In the genomic region with DNA sequence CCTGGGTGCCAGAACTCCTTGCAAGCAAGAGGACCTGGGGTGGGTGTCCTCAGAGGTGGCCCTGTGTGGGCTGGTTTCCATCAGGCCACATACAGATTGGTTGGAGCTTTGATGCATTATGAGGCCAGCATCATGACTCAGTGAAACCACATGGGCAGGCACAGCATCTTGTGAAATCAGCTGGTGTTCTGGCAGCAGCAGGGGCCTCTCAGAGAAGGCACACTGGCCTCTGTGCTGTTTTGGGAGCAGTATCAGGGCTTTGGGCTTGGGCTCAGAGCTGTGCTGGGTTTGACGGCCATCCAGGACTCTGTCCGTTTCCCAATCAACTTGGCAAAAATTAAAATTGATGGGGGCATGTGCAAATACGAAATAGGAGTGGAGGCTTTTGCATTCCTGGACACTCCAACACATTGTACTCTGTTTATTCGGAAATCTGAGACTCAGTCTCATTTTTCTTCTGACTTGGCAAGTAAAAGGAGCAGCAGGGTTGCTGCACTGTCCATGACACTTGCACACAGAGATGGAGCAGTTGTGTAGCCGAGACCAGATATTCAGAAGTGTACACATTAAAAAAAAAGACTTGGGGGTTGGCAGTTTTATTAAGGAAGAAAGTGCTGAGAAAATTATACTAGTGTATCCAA, we compare ENCODE assay signal across 11 cellular contexts.
A peak's percentile ranks its signal among the peaks of the same experiment; 100 is the strongest.
DNase-seq lines count a peak whose midpoint lies in the region; ATAC-seq and TF ChIP-seq lines count a peak whose summit lies in the region.
"Had no signal": no experiment of that assay in that cellular context is flagged by ENCODE, and none has a peak within 500 bp of the region (broad histone marks: within the 10 kb centered on the region; RNA-seq: fewer than 3 reads in every experiment).

No MANE protein-coding gene starts in this region.

- no peaks in the 10 kb centered on the region for H3K36me3 Mint-ChIP-seq in progenitor cell of endocrine pancreas (ENCODE audit: insufficient read depth)

- peaks cover 4% of the 10 kb centered on the region for H3K9me3 Mint-ChIP-seq in progenitor cell of endocrine pancreas (ENCODE audit: low read depth)
- H3K9me3 Mint-ChIP-seq: activated T-helper 2 cell treated with anti-CD3 and anti-CD28 coated beads, Interferon-gamma antibody, Interleukin-2, Interleukin-4, amounts not matched to agents 10 μg/mL and 5 μg/mL and 100 μg/mL, durations not matched to agents 14 hours and 24 hours and 36 hours had no signal

- in situ Hi-C loops in astrocyte of the cerebellum (cut with HindIII; ENCODE audit: low sequenced_read_pairs): no loop called here

- no peaks in the 10 kb centered on the region for H3K27me3 ChIP-seq in right atrium auricular region
- no peaks in the 10 kb centered on the region for H3K27me3 ChIP-seq in stomach smooth muscle (ENCODE audit: control insufficient read depth in 1 of 2, insufficient read depth in 2 of 2, low read length in 2 of 2)

- H3K9me3 ChIP-seq in right atrium auricular region: no peaks in the 10 kb centered on the region
- H3K9me3 ChIP-seq in stomach smooth muscle (ENCODE audit: control insufficient read depth in 2 of 2, low read length in 2 of 2): peaks cover 0 to 3% of the 10 kb centered on the region in 2 donors

- H3K4me1 Mint-ChIP-seq in progenitor cell of endocrine pancreas (ENCODE audit: low read depth): peaks cover 5% of the 10 kb centered on the region

- no peak for TF ChIP-seq CTCF in astrocyte of the cerebellum (IDR thresholded peaks at IDR 0.05; ENCODE audit: low read depth, low read length, missing control alignments)
- no peak for TF ChIP-seq CTCF in right atrium auricular region (IDR thresholded peaks at IDR 0.05)
- TF ChIP-seq CTCF in progenitor cell of endocrine pancreas (IDR thresholded peaks at IDR 0.05; ENCODE audit: unreplicated experiment): no peak

- H3K4me1 ChIP-seq in right atrium auricular region: peaks cover 0 to 8% of the 10 kb centered on the region in 2 donors
- H3K4me1 ChIP-seq in stomach smooth muscle (ENCODE audit: control insufficient read depth, insufficient read depth, low read length): peaks cover 11% of the 10 kb centered on the region

- ATAC-seq in HG03097 (IDR thresholded peaks at IDR 0.05; ENCODE audit: low FRiP score, unreplicated experiment): no peak

- H3K4me3 ChIP-seq in astrocyte of the cerebellum (ENCODE audit: low read depth, low read length) (no peak overlapping the region), right atrium auricular region (no peak overlapping the region), stomach smooth muscle (ENCODE audit: low read length in 2 of 2) (peak overlapping the region in 1 of 2 donors; percentile 3)
- H3K4me3 ChIP-seq: SK-N-MC had no signal

- H3K27me3 Mint-ChIP-seq in progenitor cell of endocrine pancreas: no peaks in the 10 kb centered on the region

- peak overlapping the region in 1 of 2 donors; percentile 10 for H3K27ac ChIP-seq in right atrium auricular region
- peak overlapping the region; percentile 18 for H3K27ac ChIP-seq in stomach smooth muscle (ENCODE audit: low read length)
- H3K27ac ChIP-seq: SK-N-MC had no signal

- H3K9ac ChIP-seq in stomach smooth muscle (ENCODE audit: low read length in 2 of 2): no peak overlapping the region

- no peaks in the 10 kb centered on the region for H3K36me3 ChIP-seq in right atrium auricular region
- H3K36me3 ChIP-seq in stomach smooth muscle (ENCODE audit: control insufficient read depth in 2 of 2, insufficient read depth in 2 of 2, low read length in 2 of 2): no peaks in the 10 kb centered on the region

- H3K27ac Mint-ChIP-seq in progenitor cell of endocrine pancreas: no peak overlapping the region
- H3K27ac Mint-ChIP-seq: activated T-helper 2 cell treated with anti-CD3 and anti-CD28 coated beads, Interferon-gamma antibody, Interleukin-2, Interleukin-4, amounts not matched to agents 10 μg/mL and 5 μg/mL and 100 μg/mL, durations not matched to agents 14 hours and 24 hours and 36 hours had no signal

- no peak overlapping the region for H3K4me3 Mint-ChIP-seq in progenitor cell of endocrine pancreas (ENCODE audit: low read depth)

- DNase-seq in HCEC 1CT (peak; percentile 91), astrocyte of the cerebellum (ENCODE audit: low read depth) (peak; percentile 83), right atrium auricular region (ENCODE audit: low spot score) (peak; percentile 87), islet precursor cell (no peak), progenitor cell of endocrine pancreas (ENCODE audit: low spot score, unreplicated experiment) (no peak)
- no peak for DNase-seq in stimulated activated CD4-positive, alpha-beta T cell treated with anti-CD3 and anti-CD28 coated beads, Interleukin-12 subunit alpha, Interleukin-12 subunit beta, amount 100 ng/mL, for 4 hours
- DNase-seq: stimulated activated CD4-positive, alpha-beta T cell treated with anti-CD3 and anti-CD28 coated beads, Interleukin-15, amount 100 ng/mL, for 24 hours had no signal

Comparison
In these comparisons a context has a peak if more than half of its experiments do, and no peak if none do; other contexts are left out.
1. DNase-seq: peak in HCEC 1CT (single experiment), astrocyte of the cerebellum (single experiment) and right atrium auricular region (single experiment); none in stimulated activated CD4-positive, alpha-beta T cell treated with anti-CD3 and anti-CD28 coated beads, Interleukin-12 subunit alpha, Interleukin-12 subunit beta, amount 100 ng/mL, for 4 hours (single experiment), islet precursor cell (single experiment) and progenitor cell of endocrine pancreas (single experiment).